Comparison of ENCODE assay signal across 8 cellular contexts in genomic region chr2:143259368-143259958, GRCh38.
DNase-seq lines count a peak whose midpoint lies in the region; ATAC-seq, FAIRE-seq and TF ChIP-seq lines count a peak whose summit lies in the region.

No MANE protein-coding gene starts in this region.

- no peak overlapping the region for H3K27ac ChIP-seq in WERI-Rb-1

- H3K36me3 ChIP-seq in WERI-Rb-1 (no peaks in the 10 kb centered on the region), bronchial epithelial cell (ENCODE audit: control insufficient read depth, insufficient read depth, low read length) (no peaks in the 10 kb centered on the region)

- DNase-seq in GM10266 (ENCODE audit: extremely low spot score) (peak; percentile 21), NCI-H2107 treated with DMSO at 0.1 percent for 48 hours (lab: John Stamatoyannopoulos, UW; ENCODE audit: unreplicated experiment) (peak; percentile 53), WERI-Rb-1 (peak; percentile 60), bronchial epithelial cell (ENCODE audit: low read depth) (peak; percentile 67), kidney glomerular epithelial cell (lab: John Stamatoyannopoulos, UW) (peak; percentile 61), NCI-H1048 (lab: John Stamatoyannopoulos, UW) (no peak)
- DNase-seq in stimulated activated CD4-positive, alpha-beta T cell treated with anti-CD3 and anti-CD28 coated beads, Interleukin-4, amount 100 ng/mL, for 1 hour, result peak; percentile 62

- H3K4me3 ChIP-seq in WERI-Rb-1 (ENCODE audit: low read depth, low read length) (no peak overlapping the region), bronchial epithelial cell (ENCODE audit: low read depth, low read length) (no peak overlapping the region)

- H3K9me3 ChIP-seq in WERI-Rb-1 (ENCODE audit: severe bottlenecking), result no peaks in the 10 kb centered on the region

- TF ChIP-seq CTCF in GM10266 (IDR thresholded peaks at IDR 0.05; ENCODE audit: control insufficient read depth, insufficient read depth, low read depth, missing control alignments) (peak; percentile 74), WERI-Rb-1 (IDR thresholded peaks at IDR 0.05; ENCODE audit: low read depth, low read length) (peak; percentile 61), bronchial epithelial cell (IDR thresholded peaks at IDR 0.05; ENCODE audit: insufficient read depth, low read length, severe bottlenecking) (peak; percentile 62)

- peak; percentile 49 for ATAC-seq in HG02852 (IDR thresholded peaks at IDR 0.05; ENCODE audit: unreplicated experiment)

- no peaks in the 10 kb centered on the region for H3K27me3 ChIP-seq in WERI-Rb-1 (ENCODE audit: insufficient read depth, low read depth, severe bottlenecking)
- no peaks in the 10 kb centered on the region for H3K27me3 ChIP-seq in bronchial epithelial cell (ENCODE audit: control insufficient read depth, insufficient read depth, low read length)

- FAIRE-seq in bronchial epithelial cell (lab: Jason Lieb, UNC), result no peak
